ENCODE assay signal across 33 cellular contexts in genomic region chr20:17787816-17788215, GRCh38.
"Had no signal": no experiment of that assay in that cellular context is flagged by ENCODE, and none has a peak within 500 bp of the region (broad histone marks: within the 10 kb centered on the region; RNA-seq: fewer than 3 reads in every experiment).

No MANE protein-coding gene starts in this region.

- DNase-seq: activated B cell treated with CpG ODN at 0.5 μM for 24 hours; activated CD4-positive, alpha-beta memory T cell treated with anti-CD3 and anti-CD28 coated beads, Interleukin-2, amount 10 ng/mL, durations not matched to agents 7 days and 5 days; activated CD4-positive, alpha-beta T cell treated with anti-CD3 and anti-CD28 coated beads for 4 hours; activated CD4-positive, alpha-beta T cell treated with anti-CD3 and anti-CD28 coated beads, Interleukin-2, amount 10 ng/mL, durations not matched to agents 7 days and 5 days; activated CD4-positive, alpha-beta T cell treated with anti-CD3 and anti-CD28 coated beads, Interleukin-2, amount 50 U/mL, for 48 hours; activated CD4-positive, CD25-positive, alpha-beta regulatory T cell treated with anti-CD3 and anti-CD28 coated beads, Interleukin-2, amount 50 U/mL, for 72 hours; activated CD8-positive, alpha-beta memory T cell treated with anti-CD3 and anti-CD28 coated beads for 24 hours; activated CD8-positive, alpha-beta memory T cell treated with anti-CD3 and anti-CD28 coated beads, Interleukin-2, amount 10 ng/mL, durations not matched to agents 7 days and 5 days; activated CD8-positive, alpha-beta memory T cell treated with anti-CD3 and anti-CD28 coated beads, Interleukin-2, amount 50 U/mL, for 48 hours; activated CD8-positive, alpha-beta T cell treated with anti-CD3 and anti-CD28 coated beads, Interleukin-2, amount 10 ng/mL, durations not matched to agents 7 days and 5 days; activated effector memory CD4-positive, alpha-beta T cell treated with Interleukin-2 at 50 U/mL for 16 hours; activated gamma-delta T cell; activated naive CD4-positive, alpha-beta T cell treated with anti-CD3 and anti-CD28 coated beads, Interleukin-2, amount 10 ng/mL, durations not matched to agents 7 days and 5 days; activated naive CD4-positive, alpha-beta T cell treated with Interleukin-2 at 50 U/mL for 16 hours; activated naive CD8-positive, alpha-beta T cell treated with anti-CD3 and anti-CD28 coated beads, Interleukin-2, amount 10 ng/mL, durations not matched to agents 7 days and 5 days; activated naive CD8-positive, alpha-beta T cell treated with anti-CD3 and anti-CD28 coated beads, Interleukin-2, amount 50 U/mL, for 24 hours; activated T-cell treated with anti-CD3 and anti-CD28 coated beads, Interleukin-2, amount 50 U/mL, for 24 hours; activated T-cell treated with anti-CD3 and anti-CD28 coated beads, Interleukin-2, amount 50 U/mL, for 48 hours; amygdala; anterior cingulate cortex; central memory CD4-positive, alpha-beta T cell; T-helper 1 cell; T-helper 2 cell; T-helper 9 cell had no signal

- H3K27ac Mint-ChIP-seq: activated B cell treated with CpG ODN at 0.5 μM for 24 hours; activated CD4-positive, alpha-beta memory T cell treated with anti-CD3 and anti-CD28 coated beads, Interleukin-2, amount 10 ng/mL, durations not matched to agents 7 days and 5 days; activated CD4-positive, alpha-beta T cell treated with anti-CD3 and anti-CD28 coated beads, Interleukin-2, amount 10 ng/mL, durations not matched to agents 7 days and 5 days; activated CD8-positive, alpha-beta memory T cell treated with anti-CD3 and anti-CD28 coated beads, Interleukin-2, amount 10 ng/mL, durations not matched to agents 7 days and 5 days; activated CD8-positive, alpha-beta T cell treated with anti-CD3 and anti-CD28 coated beads, Interleukin-2, amount 10 ng/mL, durations not matched to agents 7 days and 5 days; activated naive CD4-positive, alpha-beta T cell treated with anti-CD3 and anti-CD28 coated beads, Interleukin-2, amount 10 ng/mL, durations not matched to agents 7 days and 5 days; activated naive CD4-positive, alpha-beta T cell treated with anti-CD3 and anti-CD28 coated beads, Interleukin-2, amount 50 U/mL, for 24 hours; activated naive CD8-positive, alpha-beta T cell; activated naive CD8-positive, alpha-beta T cell treated with anti-CD3 and anti-CD28 coated beads, Interleukin-2, amount 10 ng/mL, durations not matched to agents 7 days and 5 days; activated naive CD8-positive, alpha-beta T cell treated with anti-CD3 and anti-CD28 coated beads, Interleukin-2, amount 50 U/mL, for 24 hours; activated T-cell treated with anti-CD3 and anti-CD28 coated beads, Interleukin-2, amount 50 U/mL, for 24 hours; activated T-helper 2 cell treated with anti-CD3 and anti-CD28 coated beads, Interferon-gamma antibody, Interleukin-2, Interleukin-4, amounts not matched to agents 10 μg/mL and 5 μg/mL and 100 μg/mL, durations not matched to agents 14 hours and 24 hours and 36 hours; brain; T-helper 1 cell treated with Interleukin-12 subunit alpha and Interleukin-12 subunit beta and Interleukin-4 antibody, amounts not matched to agents 30 μg/mL and 1 μg/mL, for 36 hours; T-helper 2 cell treated with Interferon-gamma antibody and Interleukin-4, amounts not matched to agents 5 μg/mL and 100 μg/mL, for 36 hours had no signal

- H3K36me3 Mint-ChIP-seq: activated CD8-positive, alpha-beta memory T cell treated with anti-CD3 and anti-CD28 coated beads, Interleukin-2, amount 10 ng/mL, durations not matched to agents 7 days and 5 days; activated naive CD4-positive, alpha-beta T cell treated with anti-CD3 and anti-CD28 coated beads, Interleukin-2, amount 10 ng/mL, durations not matched to agents 7 days and 5 days; activated naive CD4-positive, alpha-beta T cell treated with anti-CD3 and anti-CD28 coated beads, Interleukin-2, amount 50 U/mL, for 24 hours; activated naive CD8-positive, alpha-beta T cell; activated naive CD8-positive, alpha-beta T cell treated with anti-CD3 and anti-CD28 coated beads, Interleukin-2, amount 10 ng/mL, durations not matched to agents 7 days and 5 days; brain had no signal

- H3K27me3 ChIP-seq: ascending aorta, cardiac muscle cell had no signal

- H3K27ac ChIP-seq: ascending aorta, cardiac muscle cell, VCaP had no signal

- H3K4me3 ChIP-seq: ascending aorta, cardiac muscle cell had no signal

- ATAC-seq: activated CD8-positive, alpha-beta memory T cell treated with anti-CD3 and anti-CD28 coated beads, Interleukin-2, amount 10 ng/mL, durations not matched to agents 7 days and 5 days; activated CD8-positive, alpha-beta T cell treated with anti-CD3 and anti-CD28 coated beads, Interleukin-2, amount 10 ng/mL, durations not matched to agents 7 days and 5 days; activated naive CD8-positive, alpha-beta T cell treated with anti-CD3 and anti-CD28 coated beads, Interleukin-2, amount 50 U/mL, for 24 hours had no signal

- H3K27me3 Mint-ChIP-seq: activated naive CD4-positive, alpha-beta T cell treated with anti-CD3 and anti-CD28 coated beads, Interleukin-2, amount 50 U/mL, for 24 hours; activated naive CD8-positive, alpha-beta T cell had no signal

- H3K9me3 ChIP-seq: ascending aorta had no signal

- H3K4me1 Mint-ChIP-seq: activated CD4-positive, alpha-beta memory T cell treated with anti-CD3 and anti-CD28 coated beads, Interleukin-2, amount 10 ng/mL, durations not matched to agents 7 days and 5 days; activated CD4-positive, alpha-beta T cell treated with anti-CD3 and anti-CD28 coated beads, Interleukin-2, amount 10 ng/mL, durations not matched to agents 7 days and 5 days; activated CD8-positive, alpha-beta memory T cell treated with anti-CD3 and anti-CD28 coated beads, Interleukin-2, amount 10 ng/mL, durations not matched to agents 7 days and 5 days; activated naive CD4-positive, alpha-beta T cell treated with anti-CD3 and anti-CD28 coated beads, Interleukin-2, amount 10 ng/mL, durations not matched to agents 7 days and 5 days; activated naive CD4-positive, alpha-beta T cell treated with anti-CD3 and anti-CD28 coated beads, Interleukin-2, amount 50 U/mL, for 24 hours; activated naive CD8-positive, alpha-beta T cell treated with anti-CD3 and anti-CD28 coated beads, Interleukin-2, amount 50 U/mL, for 24 hours had no signal

- H3K9me3 Mint-ChIP-seq: activated B cell treated with CpG ODN at 0.5 μM for 24 hours; activated CD4-positive, alpha-beta memory T cell treated with anti-CD3 and anti-CD28 coated beads, Interleukin-2, amount 10 ng/mL, durations not matched to agents 7 days and 5 days; activated CD4-positive, alpha-beta T cell treated with anti-CD3 and anti-CD28 coated beads, Interleukin-2, amount 10 ng/mL, durations not matched to agents 7 days and 5 days; activated naive CD4-positive, alpha-beta T cell treated with anti-CD3 and anti-CD28 coated beads, Interleukin-2, amount 10 ng/mL, durations not matched to agents 7 days and 5 days; activated naive CD4-positive, alpha-beta T cell treated with anti-CD3 and anti-CD28 coated beads, Interleukin-2, amount 50 U/mL, for 24 hours; activated naive CD8-positive, alpha-beta T cell treated with anti-CD3 and anti-CD28 coated beads, Interleukin-2, amount 10 ng/mL, durations not matched to agents 7 days and 5 days; activated naive CD8-positive, alpha-beta T cell treated with anti-CD3 and anti-CD28 coated beads, Interleukin-2, amount 50 U/mL, for 24 hours; activated T-cell treated with anti-CD3 and anti-CD28 coated beads, Interleukin-2, amount 50 U/mL, for 24 hours; activated T-helper 2 cell treated with anti-CD3 and anti-CD28 coated beads, Interferon-gamma antibody, Interleukin-2, Interleukin-4, amounts not matched to agents 10 μg/mL and 5 μg/mL and 100 μg/mL, durations not matched to agents 14 hours and 24 hours and 36 hours; T-helper 1 cell treated with Interleukin-12 subunit alpha and Interleukin-12 subunit beta and Interleukin-4 antibody, amounts not matched to agents 30 μg/mL and 1 μg/mL, for 36 hours; T-helper 2 cell treated with Interferon-gamma antibody and Interleukin-4, amounts not matched to agents 5 μg/mL and 100 μg/mL, for 36 hours had no signal

- H3K4me3 Mint-ChIP-seq: activated B cell treated with CpG ODN at 0.5 μM for 24 hours; activated CD4-positive, alpha-beta memory T cell treated with anti-CD3 and anti-CD28 coated beads, Interleukin-2, amount 10 ng/mL, durations not matched to agents 7 days and 5 days; activated CD4-positive, alpha-beta T cell treated with anti-CD3 and anti-CD28 coated beads, Interleukin-2, amount 10 ng/mL, durations not matched to agents 7 days and 5 days; activated CD8-positive, alpha-beta memory T cell treated with anti-CD3 and anti-CD28 coated beads, Interleukin-2, amount 10 ng/mL, durations not matched to agents 7 days and 5 days; activated CD8-positive, alpha-beta T cell treated with anti-CD3 and anti-CD28 coated beads, Interleukin-2, amount 10 ng/mL, durations not matched to agents 7 days and 5 days; activated naive CD4-positive, alpha-beta T cell treated with anti-CD3 and anti-CD28 coated beads, Interleukin-2, amount 10 ng/mL, durations not matched to agents 7 days and 5 days; activated naive CD4-positive, alpha-beta T cell treated with anti-CD3 and anti-CD28 coated beads, Interleukin-2, amount 50 U/mL, for 24 hours; activated naive CD8-positive, alpha-beta T cell; activated naive CD8-positive, alpha-beta T cell treated with anti-CD3 and anti-CD28 coated beads, Interleukin-2, amount 10 ng/mL, durations not matched to agents 7 days and 5 days; activated naive CD8-positive, alpha-beta T cell treated with anti-CD3 and anti-CD28 coated beads, Interleukin-2, amount 50 U/mL, for 24 hours; activated T-cell treated with anti-CD3 and anti-CD28 coated beads, Interleukin-2, amount 50 U/mL, for 24 hours; brain; T-helper 1 cell treated with Interleukin-12 subunit alpha and Interleukin-12 subunit beta and Interleukin-4 antibody, amounts not matched to agents 30 μg/mL and 1 μg/mL, for 36 hours; T-helper 2 cell treated with Interferon-gamma antibody and Interleukin-4, amounts not matched to agents 5 μg/mL and 100 μg/mL, for 36 hours had no signal

- H3K36me3 ChIP-seq: ascending aorta, cardiac muscle cell had no signal
